14 cellular contexts compared by ENCODE assay signal in the genomic region with DNA sequence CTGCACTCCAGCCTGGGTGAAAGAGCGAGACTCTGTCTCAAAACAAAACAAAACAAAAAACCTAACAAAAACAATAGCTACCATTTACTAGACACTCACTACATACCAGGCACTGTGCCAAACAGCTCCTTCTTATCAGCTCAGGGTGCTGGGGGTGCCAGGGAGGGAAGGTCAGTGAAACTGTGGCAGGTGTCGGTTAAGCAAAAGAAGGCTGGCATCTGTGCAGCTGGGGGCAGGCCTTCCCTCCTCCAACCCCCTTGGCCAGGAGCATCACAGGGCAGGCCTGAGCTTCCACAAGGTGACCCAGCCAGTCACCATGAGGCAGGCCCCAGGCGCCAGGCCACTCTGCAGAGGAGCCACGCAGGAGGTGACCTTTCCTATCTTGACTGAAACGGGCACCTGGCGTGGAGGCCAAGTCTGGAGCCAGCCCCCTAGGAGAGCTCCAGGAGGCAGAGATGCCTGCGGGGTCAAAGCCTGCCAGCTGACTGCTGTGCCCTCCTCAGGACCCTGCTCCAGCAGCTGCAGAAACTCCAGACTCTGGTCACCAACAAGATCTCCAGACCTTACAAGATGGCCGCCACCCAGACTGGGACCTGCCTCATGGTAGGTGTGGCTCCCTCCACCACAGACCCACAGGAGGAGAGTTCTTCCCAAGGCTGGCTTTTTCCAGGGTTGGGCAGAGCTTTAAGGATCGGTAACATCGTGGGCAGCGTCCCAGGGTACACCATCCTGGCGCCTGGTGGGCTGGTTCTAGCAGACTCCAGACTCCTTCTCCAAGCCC. TPM values are rescaled to one million over a fixed set of nuclear protein-coding genes. Genes with fewer than 3 reads are reported as not detected.
DNase-seq lines count a peak whose midpoint lies in the region; ATAC-seq and TF ChIP-seq lines count a peak whose summit lies in the region.
"Had no signal": no experiment of that assay in that cellular context is flagged by ENCODE, and none has a peak within 500 bp of the region (broad histone marks: within the 10 kb centered on the region; RNA-seq: fewer than 3 reads in every experiment).

No MANE protein-coding gene starts in this region.

- H3K27ac ChIP-seq in heart right ventricle: peak overlapping the region; percentile 31 to 88 (median 64)
- no peak overlapping the region for H3K27ac ChIP-seq in testis
- H3K27ac ChIP-seq: neutrophil, uterus had no signal

- no peaks in the 10 kb centered on the region for H3K27me3 ChIP-seq in heart right ventricle
- no peaks in the 10 kb centered on the region for H3K27me3 ChIP-seq in testis
- H3K27me3 ChIP-seq: neutrophil, uterus had no signal

- H3K9me3 Mint-ChIP-seq in activated naive CD8-positive, alpha-beta T cell treated with anti-CD3 and anti-CD28 coated beads, Interleukin-2, amount 50 U/mL, for 24 hours: no peaks in the 10 kb centered on the region
- H3K9me3 Mint-ChIP-seq in activated naive CD8-positive, alpha-beta T cell treated with anti-CD3 and anti-CD28 coated beads for 36 hours: no peaks in the 10 kb centered on the region
- no peaks in the 10 kb centered on the region for H3K9me3 Mint-ChIP-seq in activated T-cell treated with anti-CD3 and anti-CD28 coated beads, Interleukin-2, amount 50 U/mL, for 72 hours
- no peaks in the 10 kb centered on the region for H3K9me3 Mint-ChIP-seq in immature natural killer cell
- H3K9me3 Mint-ChIP-seq: activated B cell treated with CpG ODN at 0.5 μM for 24 hours; CD4-positive, alpha-beta T cell had no signal

- no peak for TF ChIP-seq CTCF in heart right ventricle (IDR thresholded peaks at IDR 0.05)
- TF ChIP-seq CTCF in testis (IDR thresholded peaks at IDR 0.05): no peak

- peak overlapping the region in 6 of 10 donors; percentile 8 to 21 (median 13) for H3K4me3 ChIP-seq in heart right ventricle
- H3K4me3 ChIP-seq in testis: no peak overlapping the region
- H3K4me3 ChIP-seq: uterus had no signal

- H3K36me3 Mint-ChIP-seq in activated naive CD8-positive, alpha-beta T cell treated with anti-CD3 and anti-CD28 coated beads, Interleukin-2, amount 50 U/mL, for 24 hours (ENCODE audit: low read depth): no peaks in the 10 kb centered on the region
- H3K36me3 Mint-ChIP-seq in activated naive CD8-positive, alpha-beta T cell treated with anti-CD3 and anti-CD28 coated beads for 36 hours: no peaks in the 10 kb centered on the region
- no peaks in the 10 kb centered on the region for H3K36me3 Mint-ChIP-seq in activated T-cell treated with anti-CD3 and anti-CD28 coated beads, Interleukin-2, amount 50 U/mL, for 72 hours (ENCODE audit: insufficient read depth in 2 of 2)
- no peaks in the 10 kb centered on the region for H3K36me3 Mint-ChIP-seq in immature natural killer cell

- intact Hi-C loops in heart right ventricle (cut with DNase I) (loop anchor here in 1 of 10 donors (10.0 kb wide), 2 partner anchors 191 to 351 kb away; partner anchors contain the start of gene PHF21A), testis (cut with DNase I; ENCODE audit: low total_unique reads) (no loop called here)

- H3K4me3 Mint-ChIP-seq in activated naive CD8-positive, alpha-beta T cell treated with anti-CD3 and anti-CD28 coated beads, Interleukin-2, amount 50 U/mL, for 24 hours: no peak overlapping the region
- H3K4me3 Mint-ChIP-seq in activated naive CD8-positive, alpha-beta T cell treated with anti-CD3 and anti-CD28 coated beads for 36 hours: no peak overlapping the region
- H3K4me3 Mint-ChIP-seq in activated T-cell treated with anti-CD3 and anti-CD28 coated beads, Interleukin-2, amount 50 U/mL, for 72 hours: no peak overlapping the region
- H3K4me3 Mint-ChIP-seq in immature natural killer cell: no peak overlapping the region
- H3K4me3 Mint-ChIP-seq: activated B cell treated with CpG ODN at 0.5 μM for 24 hours; CD4-positive, alpha-beta T cell had no signal

- H3K4me1 ChIP-seq in heart right ventricle (peaks cover 0 to 44% (median 26%) of the 10 kb centered on the region in 9 donors), testis (peaks cover 8% of the 10 kb centered on the region)
- H3K4me1 ChIP-seq: uterus had no signal

- H3K9me3 ChIP-seq in heart right ventricle (no peaks in the 10 kb centered on the region), testis (no peaks in the 10 kb centered on the region)
- H3K9me3 ChIP-seq: neutrophil, uterus had no signal

- H3K4me1 Mint-ChIP-seq in activated naive CD8-positive, alpha-beta T cell treated with anti-CD3 and anti-CD28 coated beads, Interleukin-2, amount 50 U/mL, for 24 hours: peaks cover 16% of the 10 kb centered on the region
- H3K4me1 Mint-ChIP-seq in activated naive CD8-positive, alpha-beta T cell treated with anti-CD3 and anti-CD28 coated beads for 36 hours: peaks cover 16% of the 10 kb centered on the region
- H3K4me1 Mint-ChIP-seq in activated T-cell treated with anti-CD3 and anti-CD28 coated beads, Interleukin-2, amount 50 U/mL, for 72 hours (ENCODE audit: low read depth): peaks cover 32% of the 10 kb centered on the region
- H3K4me1 Mint-ChIP-seq in immature natural killer cell: peaks cover 8 to 10% of the 10 kb centered on the region in 2 donors

- peaks cover 0 to 83% (median 10%) of the 10 kb centered on the region in 9 donors for H3K36me3 ChIP-seq in heart right ventricle
- H3K36me3 ChIP-seq in testis (ENCODE audit: low read depth, missing control alignments): no peaks in the 10 kb centered on the region
- H3K36me3 ChIP-seq: neutrophil, uterus had no signal

- no peak for DNase-seq in activated naive CD8-positive, alpha-beta T cell treated with anti-CD3 and anti-CD28 coated beads, Interleukin-2, amount 50 U/mL, for 24 hours
- no peak for DNase-seq in activated naive CD8-positive, alpha-beta T cell treated with anti-CD3 and anti-CD28 coated beads for 36 hours
- DNase-seq in NCI-H69 (lab: John Stamatoyannopoulos, UW) (peak; percentile 30), heart right ventricle (peak; percentile 50 to 75), testis (peak; percentile 76), immature natural killer cell (no peak)
- DNase-seq in activated T-cell treated with anti-CD3 and anti-CD28 coated beads, Interleukin-2, amount 50 U/mL, for 72 hours: no peak
- DNase-seq in activated CD4-positive, alpha-beta T cell treated with anti-CD3 and anti-CD28 coated beads, Interleukin-2, amount 50 U/mL, for 1 hour: no peak
- DNase-seq: activated gamma-delta T cell, cerebellar nuclear complex had no signal

- H3K27ac Mint-ChIP-seq in activated naive CD8-positive, alpha-beta T cell treated with anti-CD3 and anti-CD28 coated beads, Interleukin-2, amount 50 U/mL, for 24 hours: no peak overlapping the region
- no peak overlapping the region for H3K27ac Mint-ChIP-seq in activated naive CD8-positive, alpha-beta T cell treated with anti-CD3 and anti-CD28 coated beads for 36 hours
- H3K27ac Mint-ChIP-seq in activated T-cell treated with anti-CD3 and anti-CD28 coated beads, Interleukin-2, amount 50 U/mL, for 72 hours: no peak overlapping the region
- no peak overlapping the region for H3K27ac Mint-ChIP-seq in immature natural killer cell
- H3K27ac Mint-ChIP-seq: activated B cell treated with CpG ODN at 0.5 μM for 24 hours; CD4-positive, alpha-beta T cell had no signal

- WGBS in heart right ventricle, 2 donors: 69 to 79% methylated on average over 12 of the region's 12 CpGs
- WGBS in testis, 2 donors: 75 to 83% methylated on average over 7 to 10 of the region's 12 CpGs

- peaks cover 2% of the 10 kb centered on the region for H3K27me3 Mint-ChIP-seq in activated naive CD8-positive, alpha-beta T cell treated with anti-CD3 and anti-CD28 coated beads, Interleukin-2, amount 50 U/mL, for 24 hours
- no peaks in the 10 kb centered on the region for H3K27me3 Mint-ChIP-seq in activated naive CD8-positive, alpha-beta T cell treated with anti-CD3 and anti-CD28 coated beads for 36 hours
- no peaks in the 10 kb centered on the region for H3K27me3 Mint-ChIP-seq in activated T-cell treated with anti-CD3 and anti-CD28 coated beads, Interleukin-2, amount 50 U/mL, for 72 hours (ENCODE audit: low read depth)
- peaks cover 0 to 9% (median 4%) of the 10 kb centered on the region in 3 donors for H3K27me3 Mint-ChIP-seq in immature natural killer cell (ENCODE audit: low read depth in 3 of 3)
- H3K27me3 Mint-ChIP-seq: CD4-positive, alpha-beta T cell had no signal

- no peak for TF ChIP-seq POLR2A in testis (IDR thresholded peaks at IDR 0.05)

- ATAC-seq in activated naive CD8-positive, alpha-beta T cell treated with anti-CD3 and anti-CD28 coated beads, Interleukin-2, amount 50 U/mL, for 24 hours: peak; percentile 7
- peak; percentile 61 to 92 (median 78) for ATAC-seq in heart right ventricle
- no peak for ATAC-seq in activated T-cell treated with anti-CD3 and anti-CD28 coated beads, Interleukin-2, amount 50 U/mL, for 72 hours (replicated peaks in 1 of 2)

RNA-seq across cellular contexts. Expression of gene DGKZ, which starts 31.3 kb away (rescaled TPM):
- total RNA-seq in activated naive CD8-positive, alpha-beta T cell treated with anti-CD3 and anti-CD28 coated beads for 36 hours: 100 to 1,000 TPM in 1 of 2 experiments, 10 to 100 TPM in 1; 100.0 to 101 TPM
- total RNA-seq in heart right ventricle (10 to 100 TPM; 46.4 to 77.9 (median 60.1) TPM), testis (100 to 1,000 TPM in 1 of 2 donors, 10 to 100 TPM in 1; 67.2 to 104 TPM)
- polyA plus RNA-seq in heart right ventricle (100 to 1,000 TPM in 1 of 2 donors, 10 to 100 TPM in 1; 31.9 to 107 TPM), testis (ENCODE audit: insufficient read depth, low read depth, low replicate concordance) (33.8 TPM), immature natural killer cell (100 to 1,000 TPM in 1 of 3 donors, 10 to 100 TPM in 2; 40.7 to 120 (median 63.6) TPM)
- 10 to 100 TPM; 84.2 to 94.0 TPM for total RNA-seq in activated T-cell treated with anti-CD3 and anti-CD28 coated beads, Interleukin-2, amount 50 U/mL, for 72 hours

RNA-seq across cellular contexts. Expression of gene CREB3L1, which starts 38.5 kb away (rescaled TPM):
- total RNA-seq in activated naive CD8-positive, alpha-beta T cell treated with anti-CD3 and anti-CD28 coated beads for 36 hours: under 1 TPM in 1 of 2 experiments, not detected in 1; 0.12 TPM
- 100 to 1,000 TPM in 1 of 10 donors, 10 to 100 TPM in 9; 14.9 to 127 (median 36.1) TPM for total RNA-seq in heart right ventricle
- 10 to 100 TPM in 1 of 2 donors, 1 to 10 TPM in 1; 9.7 to 49.5 TPM for polyA plus RNA-seq in heart right ventricle
- total RNA-seq in testis: 1 to 10 TPM; 5.2 to 8.1 TPM
- 19.2 TPM for polyA plus RNA-seq in testis (ENCODE audit: insufficient read depth, low read depth, low replicate concordance)
- total RNA-seq in activated T-cell treated with anti-CD3 and anti-CD28 coated beads, Interleukin-2, amount 50 U/mL, for 72 hours: not detected
- polyA plus RNA-seq in immature natural killer cell: not detected
- total RNA-seq: activated B cell treated with CpG ODN at 0.5 μM for 24 hours; CD4-positive, alpha-beta T cell had no signal

Comparison
In these comparisons a context has a peak if more than half of its experiments do, and no peak if none do; other contexts are left out.
1. ATAC-seq: peak in activated naive CD8-positive, alpha-beta T cell treated with anti-CD3 and anti-CD28 coated beads, Interleukin-2, amount 50 U/mL, for 24 hours (single experiment) and heart right ventricle (8 of 8); none in activated T-cell treated with anti-CD3 and anti-CD28 coated beads, Interleukin-2, amount 50 U/mL, for 72 hours (0 of 2).
2. DNase-seq: peak in NCI-H69 (single experiment), heart right ventricle (2 of 2) and testis (single experiment); none in activated naive CD8-positive, alpha-beta T cell treated with anti-CD3 and anti-CD28 coated beads, Interleukin-2, amount 50 U/mL, for 24 hours (single experiment), activated naive CD8-positive, alpha-beta T cell treated with anti-CD3 and anti-CD28 coated beads for 36 hours (single experiment), activated T-cell treated with anti-CD3 and anti-CD28 coated beads, Interleukin-2, amount 50 U/mL, for 72 hours (0 of 2), activated CD4-positive, alpha-beta T cell treated with anti-CD3 and anti-CD28 coated beads, Interleukin-2, amount 50 U/mL, for 1 hour (single experiment) and immature natural killer cell (0 of 3).
3. H3K27ac ChIP-seq: peak in heart right ventricle (10 of 10); none in testis (0 of 2).
4. H3K4me3 ChIP-seq: peak in heart right ventricle (6 of 10); none in testis (0 of 2).
5. RNA of gene CREB3L1, which starts 38.5 kb away (total RNA-seq): 14.9 to 127 TPM in heart right ventricle and 5.2 to 8.1 TPM in testis; not detected in activated T-cell treated with anti-CD3 and anti-CD28 coated beads, Interleukin-2, amount 50 U/mL, for 72 hours and 0.12 TPM in activated naive CD8-positive, alpha-beta T cell treated with anti-CD3 and anti-CD28 coated beads for 36 hours; every median in the first group is over 4 times any median in the second.